2 cellular contexts compared by ENCODE assay signal in the genomic region with DNA sequence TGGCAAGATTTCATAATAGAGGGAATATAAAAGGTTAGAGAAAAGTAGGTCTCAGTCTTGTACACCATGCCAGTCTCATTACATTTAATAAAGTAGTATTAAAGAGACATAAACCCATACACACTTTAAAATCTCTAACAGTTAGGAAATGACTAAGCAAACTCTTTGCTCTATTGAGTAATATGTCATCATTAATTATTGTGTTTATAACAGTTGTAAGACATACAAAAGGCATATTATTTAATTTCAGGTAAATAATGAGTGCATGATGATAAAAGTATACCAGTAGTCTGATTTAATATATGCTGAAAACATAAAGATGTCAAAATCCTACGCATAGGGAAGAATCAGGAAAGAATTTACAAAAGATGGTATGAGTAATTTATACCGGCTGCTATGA.
A peak's percentile ranks its signal among the peaks of the same experiment; 100 is the strongest.
TF ChIP-seq lines count a peak whose summit lies in the region.

No MANE protein-coding gene starts in this region.

TF ChIP-seq in SK-N-SH treated with all-trans-retinoic acid at 6 μM for 48 hours, 23 proteins besides CTCF, POLR2A, EP300 and RAD21:
- TF ChIP-seq ZC3H10 (CRISPR knock-in tag; IDR thresholded peaks at IDR 0.05): peak; percentile 65; the same call in 1 of the 2 replicates
- no peak for TF ChIP-seq BACH2 (CRISPR knock-in tag; IDR thresholded peaks at IDR 0.05; ENCODE audit: borderline replicate concordance)

TF ChIP-seq in SK-N-SH, 30 proteins besides CTCF, POLR2A, EP300 and RAD21 (continued from another document):
- no peak for TF ChIP-seq EZH2phosphoT487 (IDR thresholded peaks at IDR 0.05; ENCODE audit: borderline replicate concordance, low read depth)
